8 cellular contexts compared by ENCODE assay signal in genomic region chr1:117365350-117366280, GRCh38. TPM values are rescaled to one million over a fixed set of nuclear protein-coding genes. Genes with fewer than 3 reads are reported as not detected.
A peak's percentile ranks its signal among the peaks of the same experiment; 100 is the strongest.
DNase-seq lines count a peak whose midpoint lies in the region; ATAC-seq and TF ChIP-seq lines count a peak whose summit lies in the region.

No MANE protein-coding gene starts in this region.

- H3K4me3 Mint-ChIP-seq in activated naive CD8-positive, alpha-beta T cell treated with anti-CD3 and anti-CD28 coated beads, Interleukin-2, amount 50 U/mL, for 24 hours, result peak overlapping the region; percentile 90
- peak overlapping the region; percentile 94 to 98 (median 96) for H3K4me3 Mint-ChIP-seq in immature natural killer cell

- H3K27ac ChIP-seq in cardiac muscle cell (peak overlapping the region; percentile 97), substantia nigra (ENCODE audit: low read depth, low read length, poor library complexity, severe bottlenecking) (peak overlapping the region; percentile 89)

- H3K27me3 Mint-ChIP-seq in activated naive CD8-positive, alpha-beta T cell treated with anti-CD3 and anti-CD28 coated beads, Interleukin-2, amount 50 U/mL, for 24 hours, result no peaks in the 10 kb centered on the region
- peaks cover 11 to 19% (median 13%) of the 10 kb centered on the region in 3 donors for H3K27me3 Mint-ChIP-seq in immature natural killer cell (ENCODE audit: low read depth in 3 of 3)

- no peaks in the 10 kb centered on the region for H3K36me3 ChIP-seq in cardiac muscle cell

- no peaks in the 10 kb centered on the region for H3K27me3 ChIP-seq in cardiac muscle cell

- ATAC-seq in left cardiac atrium, result no peak
- ATAC-seq in activated naive CD8-positive, alpha-beta T cell treated with anti-CD3 and anti-CD28 coated beads, Interleukin-2, amount 50 U/mL, for 24 hours, result no peak

- H3K4me3 ChIP-seq in cardiac muscle cell, result peak overlapping the region; percentile 80

- no peaks in the 10 kb centered on the region for H3K9me3 Mint-ChIP-seq in activated naive CD8-positive, alpha-beta T cell treated with anti-CD3 and anti-CD28 coated beads, Interleukin-2, amount 50 U/mL, for 24 hours
- H3K9me3 Mint-ChIP-seq in immature natural killer cell, result no peaks in the 10 kb centered on the region

- peaks cover 33% of the 10 kb centered on the region for H3K4me1 ChIP-seq in cardiac muscle cell (ENCODE audit: low read depth)

- peak in 1 of 2 donors; percentile 16 for DNase-seq in cardiac muscle cell (ENCODE audit: low read depth in 1 of 2, low spot score in 1 of 2)
- no peak for DNase-seq in left cardiac atrium
- DNase-seq in activated naive CD8-positive, alpha-beta T cell treated with anti-CD3 and anti-CD28 coated beads, Interleukin-2, amount 50 U/mL, for 24 hours, result no peak
- no peak for DNase-seq in immature natural killer cell
- no peak for DNase-seq in substantia nigra (lab: John Stamatoyannopoulos, UW)
- DNase-seq in NK-92 treated with Interleukin-12 subunit alpha and Interleukin-12 subunit beta, amount 100 ng/mL, for 24 hours (lab: John Stamatoyannopoulos, UW), result no peak
- no peak for DNase-seq in A172 (ENCODE audit: low spot score)
- DNase-seq in SKM-1 treated with dmso at 0.1 percent for 144 hours (lab: John Stamatoyannopoulos, UW; ENCODE audit: unreplicated experiment), result no peak

- H3K9me3 ChIP-seq in cardiac muscle cell (ENCODE audit: low read depth), result no peaks in the 10 kb centered on the region

- peak overlapping the region; percentile 96 for H3K27ac Mint-ChIP-seq in activated naive CD8-positive, alpha-beta T cell treated with anti-CD3 and anti-CD28 coated beads, Interleukin-2, amount 50 U/mL, for 24 hours
- H3K27ac Mint-ChIP-seq in immature natural killer cell, result peak overlapping the region; percentile 96 to 99 (median 98)

- peaks cover 70% of the 10 kb centered on the region for H3K4me1 Mint-ChIP-seq in activated naive CD8-positive, alpha-beta T cell treated with anti-CD3 and anti-CD28 coated beads, Interleukin-2, amount 50 U/mL, for 24 hours
- H3K4me1 Mint-ChIP-seq in immature natural killer cell, result peaks cover 45 to 48% of the 10 kb centered on the region in 2 donors

- H3K36me3 Mint-ChIP-seq in activated naive CD8-positive, alpha-beta T cell treated with anti-CD3 and anti-CD28 coated beads, Interleukin-2, amount 50 U/mL, for 24 hours (ENCODE audit: low read depth), result no peaks in the 10 kb centered on the region
- no peaks in the 10 kb centered on the region for H3K36me3 Mint-ChIP-seq in immature natural killer cell

- intact Hi-C loops in left cardiac atrium (cut with DNase I), result loop anchor here in 1 of 2 donors (5.0 kb wide), 2 partner anchors 43 to 243 kb away; partner anchors contain the start of gene TRIM45

- TF ChIP-seq CTCF in cardiac muscle cell (IDR thresholded peaks at IDR 0.05; ENCODE audit: low read depth, low read length), result no peak

RNA-seq across cellular contexts. Expression of gene MAN1A2, which starts 1.6 kb away (rescaled TPM):
- total RNA-seq in cardiac muscle cell (20.0 and 20.6 TPM in 2 replicates), left cardiac atrium (10 to 100 TPM; 36.3 TPM)
- polyA plus RNA-seq in cardiac muscle cell (30.0 and 33.7 TPM in 2 replicates), immature natural killer cell (10 to 100 TPM; 21.9 to 29.2 (median 22.7) TPM)
- 23.9 and 36.4 TPM in 2 replicates for total RNA-seq in A172 (2014; rRNA removed; shearing (Covaris generic))
